ENCODE assay signal across 26 cellular contexts in genomic region chr14:44446965-44447364, GRCh38.
"Had no signal": no experiment of that assay in that cellular context is flagged by ENCODE, and none has a peak within 500 bp of the region (broad histone marks: within the 10 kb centered on the region; RNA-seq: fewer than 3 reads in every experiment).

No MANE protein-coding gene starts in this region.

- H3K4me3 ChIP-seq: ascending aorta, body of pancreas had no signal

- H3K27ac ChIP-seq: ascending aorta, body of pancreas had no signal

- DNase-seq: activated CD4-positive, alpha-beta T cell treated with anti-CD3 and anti-CD28 coated beads for 48 hours; activated CD4-positive, alpha-beta T cell treated with anti-CD3 and anti-CD28 coated beads, Interleukin-2, amount 50 U/mL, for 4 hours; activated CD8-positive, alpha-beta memory T cell treated with anti-CD3 and anti-CD28 coated beads, Interleukin-2, amount 10 ng/mL, durations not matched to agents 7 days and 5 days; activated effector memory CD4-positive, alpha-beta T cell treated with Interleukin-2 at 50 U/mL for 16 hours; activated naive CD4-positive, alpha-beta T cell; activated naive CD8-positive, alpha-beta T cell treated with anti-CD3 and anti-CD28 coated beads, Interleukin-2, amount 50 U/mL, for 24 hours; activated T-cell treated with anti-CD3 and anti-CD28 coated beads, Interleukin-2, amount 50 U/mL, for 24 hours; amniotic stem cell; body of pancreas; central memory CD4-positive, alpha-beta T cell; KG1; NCI-H1092; NCI-H2029; NCI-H345; NCI-H510A; NCI-H526 treated with DMSO at 0.1 percent for 48 hours; NCI-H82; NK-92 treated with Interleukin-12 subunit alpha and Interleukin-12 subunit beta, amount 100 ng/mL, for 24 hours; PC-3; SHP77 treated with DMSO at 0.1 percent for 48 hours; T-helper 17 cell had no signal

- H3K36me3 ChIP-seq: ascending aorta had no signal

- H3K4me3 Mint-ChIP-seq: activated CD8-positive, alpha-beta memory T cell treated with anti-CD3 and anti-CD28 coated beads, Interleukin-2, amount 10 ng/mL, durations not matched to agents 7 days and 5 days; activated naive CD4-positive, alpha-beta T cell treated with anti-CD3 and anti-CD28 coated beads, Interleukin-2, amount 50 U/mL, for 24 hours; activated naive CD8-positive, alpha-beta T cell treated with anti-CD3 and anti-CD28 coated beads, Interleukin-2, amount 50 U/mL, for 24 hours; activated T-cell treated with anti-CD3 and anti-CD28 coated beads, Interleukin-2, amount 50 U/mL, for 24 hours; activated T-helper 1 cell treated with anti-CD3 and anti-CD28 coated beads, Interleukin-12 subunit alpha, Interleukin-12 subunit beta, Interleukin-2, Interleukin-4 antibody, amounts not matched to agents 30 ng/mL and 10 ng/mL and 1 ng/mL, durations not matched to agents 14 hours and 24 hours and 36 hours; IgD-negative memory B cell; T-helper 17 cell had no signal

- H3K4me1 Mint-ChIP-seq: activated CD8-positive, alpha-beta memory T cell treated with anti-CD3 and anti-CD28 coated beads, Interleukin-2, amount 10 ng/mL, durations not matched to agents 7 days and 5 days; activated naive CD4-positive, alpha-beta T cell treated with anti-CD3 and anti-CD28 coated beads, Interleukin-2, amount 50 U/mL, for 24 hours; activated naive CD8-positive, alpha-beta T cell treated with anti-CD3 and anti-CD28 coated beads, Interleukin-2, amount 50 U/mL, for 24 hours; IgD-negative memory B cell; T-helper 17 cell had no signal

- H3K27ac Mint-ChIP-seq: activated CD8-positive, alpha-beta memory T cell treated with anti-CD3 and anti-CD28 coated beads, Interleukin-2, amount 10 ng/mL, durations not matched to agents 7 days and 5 days; activated naive CD4-positive, alpha-beta T cell treated with anti-CD3 and anti-CD28 coated beads, Interleukin-2, amount 50 U/mL, for 24 hours; activated naive CD8-positive, alpha-beta T cell treated with anti-CD3 and anti-CD28 coated beads, Interleukin-2, amount 50 U/mL, for 24 hours; activated T-cell treated with anti-CD3 and anti-CD28 coated beads, Interleukin-2, amount 50 U/mL, for 24 hours; activated T-helper 1 cell treated with anti-CD3 and anti-CD28 coated beads, Interleukin-12 subunit alpha, Interleukin-12 subunit beta, Interleukin-2, Interleukin-4 antibody, amounts not matched to agents 30 ng/mL and 10 ng/mL and 1 ng/mL, durations not matched to agents 14 hours and 24 hours and 36 hours; IgD-negative memory B cell; T-helper 17 cell had no signal

- H3K27me3 Mint-ChIP-seq: activated CD8-positive, alpha-beta memory T cell treated with anti-CD3 and anti-CD28 coated beads, Interleukin-2, amount 10 ng/mL, durations not matched to agents 7 days and 5 days; activated naive CD4-positive, alpha-beta T cell treated with anti-CD3 and anti-CD28 coated beads, Interleukin-2, amount 50 U/mL, for 24 hours; activated naive CD8-positive, alpha-beta T cell treated with anti-CD3 and anti-CD28 coated beads, Interleukin-2, amount 50 U/mL, for 24 hours; activated T-cell treated with anti-CD3 and anti-CD28 coated beads, Interleukin-2, amount 50 U/mL, for 24 hours; IgD-negative memory B cell; T-helper 17 cell had no signal

- H3K4me1 ChIP-seq: ascending aorta, body of pancreas had no signal

- H3K9me3 ChIP-seq: ascending aorta, body of pancreas had no signal

- H3K36me3 Mint-ChIP-seq: activated CD8-positive, alpha-beta memory T cell treated with anti-CD3 and anti-CD28 coated beads, Interleukin-2, amount 10 ng/mL, durations not matched to agents 7 days and 5 days; activated naive CD4-positive, alpha-beta T cell treated with anti-CD3 and anti-CD28 coated beads, Interleukin-2, amount 50 U/mL, for 24 hours; IgD-negative memory B cell had no signal

- ATAC-seq: activated CD4-positive, CD25-positive, alpha-beta regulatory T cell treated with anti-CD3 and anti-CD28 coated beads, Interleukin-2, amount 50 U/mL, for 24 hours; activated CD8-positive, alpha-beta memory T cell treated with anti-CD3 and anti-CD28 coated beads, Interleukin-2, amount 10 ng/mL, durations not matched to agents 7 days and 5 days; activated naive CD8-positive, alpha-beta T cell treated with anti-CD3 and anti-CD28 coated beads, Interleukin-2, amount 50 U/mL, for 24 hours; body of pancreas; PC-3; T-helper 17 cell had no signal

- H3K27me3 ChIP-seq: ascending aorta, body of pancreas had no signal
